ENCODE assay signal across 8 cellular contexts in genomic region chrX:74550295-74550802, GRCh38.
DNase-seq lines count a peak whose midpoint lies in the region; ATAC-seq lines count a peak whose summit lies in the region.

No MANE protein-coding gene starts in this region.

- no peaks in the 10 kb centered on the region for H3K9me3 ChIP-seq in CD4-positive, CD25-positive, alpha-beta regulatory T cell (ENCODE audit: control insufficient read depth in 2 of 2, low read length in 2 of 2)

- no peaks in the 10 kb centered on the region for H3K36me3 ChIP-seq in CD4-positive, CD25-positive, alpha-beta regulatory T cell (ENCODE audit: control insufficient read depth, insufficient read depth, low read length)

- H3K27ac Mint-ChIP-seq in CD4-positive, CD25-positive, alpha-beta regulatory T cell, result no peak overlapping the region

- DNase-seq in CD4-positive, CD25-positive, alpha-beta regulatory T cell, result peak; percentile 72 to 82 (median 81)
- DNase-seq in NCI-H774 (lab: John Stamatoyannopoulos, UW) (peak; percentile 35), dedifferentiated amniotic fluid mesenchymal stem cell (ENCODE audit: extremely low spot score) (peak; percentile 41), lung microvascular endothelial cell (ENCODE audit: low read depth in 2 of 2) (peak; percentile 77 to 82)
- DNase-seq in activated CD4-positive, alpha-beta T cell treated with anti-CD3 and anti-CD28 coated beads, Interleukin-2, amount 50 U/mL, for 24 hours (ENCODE audit: low read depth in 1 of 2, low spot score in 1 of 2), result peak; percentile 68 to 76
- DNase-seq in stimulated activated CD8-positive, alpha-beta memory T cell treated with anti-CD3 and anti-CD28 coated beads, Interleukin-12 subunit alpha, Interleukin-12 subunit beta, amount 100 ng/mL, for 4 hours (ENCODE audit: low read depth), result peak; percentile 72

- H3K9me3 Mint-ChIP-seq in CD4-positive, CD25-positive, alpha-beta regulatory T cell, result peaks cover 0 to 3% (median 0%) of the 10 kb centered on the region in 7 donors

- peaks cover 3% of the 10 kb centered on the region for H3K4me1 ChIP-seq in CD4-positive, CD25-positive, alpha-beta regulatory T cell (ENCODE audit: control insufficient read depth, insufficient read depth, low read length, poor library complexity, severe bottlenecking)

- H3K4me3 ChIP-seq in CD4-positive, CD25-positive, alpha-beta regulatory T cell (ENCODE audit: low read depth, low read length), result no peak overlapping the region

- H3K36me3 Mint-ChIP-seq in CD4-positive, CD25-positive, alpha-beta regulatory T cell, result no peaks in the 10 kb centered on the region

- peaks cover 0 to 6% (median 0%) of the 10 kb centered on the region in 4 donors for H3K4me1 Mint-ChIP-seq in CD4-positive, CD25-positive, alpha-beta regulatory T cell

- H3K27me3 Mint-ChIP-seq in CD4-positive, CD25-positive, alpha-beta regulatory T cell, result peaks cover 5% of the 10 kb centered on the region

- H3K4me3 Mint-ChIP-seq in CD4-positive, CD25-positive, alpha-beta regulatory T cell, result peak overlapping the region in 2 of 4 donors; percentile 70 to 71

- peak; percentile 94 to 95 for ATAC-seq in CD4-positive, CD25-positive, alpha-beta regulatory T cell (ENCODE audit: low read depth in 2 of 2)
- ATAC-seq in GM19467 (IDR thresholded peaks at IDR 0.05; ENCODE audit: unreplicated experiment), result peak; percentile 70
- peak; percentile 67 for ATAC-seq in HG03565 (IDR thresholded peaks at IDR 0.05; ENCODE audit: unreplicated experiment)

- H3K27me3 ChIP-seq in CD4-positive, CD25-positive, alpha-beta regulatory T cell (ENCODE audit: control insufficient read depth, insufficient read depth, low read length), result no peaks in the 10 kb centered on the region

- no peak overlapping the region for H3K27ac ChIP-seq in CD4-positive, CD25-positive, alpha-beta regulatory T cell (ENCODE audit: insufficient read depth, low read length, poor library complexity, severe bottlenecking)
